ENCODE assay signal across 1 cellular context in the genomic region with DNA sequence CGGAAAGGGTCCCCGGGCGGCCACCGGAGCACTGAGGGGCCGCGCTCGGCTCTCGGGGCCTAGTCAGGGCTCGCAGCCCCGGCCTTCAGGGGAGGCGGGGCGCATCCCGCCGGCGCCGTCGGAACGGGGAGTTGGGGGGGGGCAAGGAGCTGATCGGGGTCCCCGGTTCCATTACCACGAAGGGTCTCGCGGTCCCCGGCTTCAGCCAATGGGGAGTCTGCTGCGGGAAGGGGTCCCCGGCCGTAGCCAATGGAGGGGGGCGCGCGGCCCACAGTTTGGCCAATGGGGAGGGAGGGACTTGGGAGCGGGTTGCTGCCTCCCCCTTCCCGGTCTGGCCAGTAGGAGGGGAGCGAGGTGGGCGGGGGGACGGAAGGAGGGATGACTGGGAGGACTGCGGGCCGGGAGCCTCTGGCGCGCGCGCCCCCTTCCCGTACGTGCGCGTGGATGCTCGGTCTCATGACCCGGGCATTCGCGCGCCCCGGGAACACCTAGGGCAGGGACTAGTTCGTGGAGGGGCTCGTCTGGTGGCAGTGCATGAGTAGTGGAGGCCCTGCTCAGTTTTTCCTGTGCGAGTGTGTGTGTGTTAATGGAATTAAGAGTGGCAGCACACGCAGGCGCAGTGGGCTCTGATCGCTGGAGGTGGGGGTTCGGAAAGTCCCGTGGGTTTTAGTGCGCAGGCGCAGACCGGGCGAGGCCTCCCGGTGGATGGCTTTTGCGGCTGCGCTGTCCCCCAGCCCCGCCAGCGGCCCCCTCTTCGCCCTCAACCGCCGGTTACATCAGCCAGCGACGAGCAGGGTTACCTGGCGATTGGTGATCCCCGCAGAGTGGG.
TF ChIP-seq lines count a peak whose summit lies in the region.

No MANE protein-coding gene starts in this region.

TF ChIP-seq in WTC11, 78 proteins besides CTCF, POLR2A, EP300 and RAD21 (continued from another document and continues in another):
- TF ChIP-seq, protein P1, sequence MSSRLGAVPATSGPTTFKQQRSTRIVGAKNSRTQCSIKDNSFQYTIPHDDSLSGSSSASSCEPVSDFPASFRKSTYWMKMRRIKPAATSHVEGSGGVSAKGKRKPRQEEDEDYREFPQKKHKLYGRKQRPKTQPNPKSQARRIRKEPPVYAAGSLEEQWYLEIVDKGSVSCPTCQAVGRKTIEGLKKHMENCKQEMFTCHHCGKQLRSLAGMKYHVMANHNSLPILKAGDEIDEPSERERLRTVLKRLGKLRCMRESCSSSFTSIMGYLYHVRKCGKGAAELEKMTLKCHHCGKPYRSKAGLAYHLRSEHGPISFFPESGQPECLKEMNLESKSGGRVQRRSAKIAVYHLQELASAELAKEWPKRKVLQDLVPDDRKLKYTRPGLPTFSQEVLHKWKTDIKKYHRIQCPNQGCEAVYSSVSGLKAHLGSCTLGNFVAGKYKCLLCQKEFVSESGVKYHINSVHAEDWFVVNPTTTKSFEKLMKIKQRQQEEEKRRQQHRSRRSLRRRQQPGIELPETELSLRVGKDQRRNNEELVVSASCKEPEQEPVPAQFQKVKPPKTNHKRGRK (CRISPR knock-in tag; IDR thresholded peaks at IDR 0.05; ENCODE audit: borderline replicate concordance) = no peak
- TF ChIP-seq, protein P2, sequence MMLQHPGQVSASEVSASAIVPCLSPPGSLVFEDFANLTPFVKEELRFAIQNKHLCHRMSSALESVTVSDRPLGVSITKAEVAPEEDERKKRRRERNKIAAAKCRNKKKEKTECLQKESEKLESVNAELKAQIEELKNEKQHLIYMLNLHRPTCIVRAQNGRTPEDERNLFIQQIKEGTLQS (CRISPR knock-in tag; conservative IDR thresholded peaks at IDR 0.05) = no peak
- TF ChIP-seq ATF1 (CRISPR knock-in tag; IDR thresholded peaks at IDR 0.05) = no peak
- TF ChIP-seq, protein P3, sequence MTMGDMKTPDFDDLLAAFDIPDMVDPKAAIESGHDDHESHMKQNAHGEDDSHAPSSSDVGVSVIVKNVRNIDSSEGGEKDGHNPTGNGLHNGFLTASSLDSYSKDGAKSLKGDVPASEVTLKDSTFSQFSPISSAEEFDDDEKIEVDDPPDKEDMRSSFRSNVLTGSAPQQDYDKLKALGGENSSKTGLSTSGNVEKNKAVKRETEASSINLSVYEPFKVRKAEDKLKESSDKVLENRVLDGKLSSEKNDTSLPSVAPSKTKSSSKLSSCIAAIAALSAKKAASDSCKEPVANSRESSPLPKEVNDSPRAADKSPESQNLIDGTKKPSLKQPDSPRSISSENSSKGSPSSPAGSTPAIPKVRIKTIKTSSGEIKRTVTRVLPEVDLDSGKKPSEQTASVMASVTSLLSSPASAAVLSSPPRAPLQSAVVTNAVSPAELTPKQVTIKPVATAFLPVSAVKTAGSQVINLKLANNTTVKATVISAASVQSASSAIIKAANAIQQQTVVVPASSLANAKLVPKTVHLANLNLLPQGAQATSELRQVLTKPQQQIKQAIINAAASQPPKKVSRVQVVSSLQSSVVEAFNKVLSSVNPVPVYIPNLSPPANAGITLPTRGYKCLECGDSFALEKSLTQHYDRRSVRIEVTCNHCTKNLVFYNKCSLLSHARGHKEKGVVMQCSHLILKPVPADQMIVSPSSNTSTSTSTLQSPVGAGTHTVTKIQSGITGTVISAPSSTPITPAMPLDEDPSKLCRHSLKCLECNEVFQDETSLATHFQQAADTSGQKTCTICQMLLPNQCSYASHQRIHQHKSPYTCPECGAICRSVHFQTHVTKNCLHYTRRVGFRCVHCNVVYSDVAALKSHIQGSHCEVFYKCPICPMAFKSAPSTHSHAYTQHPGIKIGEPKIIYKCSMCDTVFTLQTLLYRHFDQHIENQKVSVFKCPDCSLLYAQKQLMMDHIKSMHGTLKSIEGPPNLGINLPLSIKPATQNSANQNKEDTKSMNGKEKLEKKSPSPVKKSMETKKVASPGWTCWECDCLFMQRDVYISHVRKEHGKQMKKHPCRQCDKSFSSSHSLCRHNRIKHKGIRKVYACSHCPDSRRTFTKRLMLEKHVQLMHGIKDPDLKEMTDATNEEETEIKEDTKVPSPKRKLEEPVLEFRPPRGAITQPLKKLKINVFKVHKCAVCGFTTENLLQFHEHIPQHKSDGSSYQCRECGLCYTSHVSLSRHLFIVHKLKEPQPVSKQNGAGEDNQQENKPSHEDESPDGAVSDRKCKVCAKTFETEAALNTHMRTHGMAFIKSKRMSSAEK (CRISPR knock-in tag; IDR thresholded peaks at IDR 0.05; ENCODE audit: borderline replicate concordance) = no peak
- TF ChIP-seq ZNF416 (CRISPR knock-in tag; IDR thresholded peaks at IDR 0.05) = no peak
- TF ChIP-seq, protein P4, sequence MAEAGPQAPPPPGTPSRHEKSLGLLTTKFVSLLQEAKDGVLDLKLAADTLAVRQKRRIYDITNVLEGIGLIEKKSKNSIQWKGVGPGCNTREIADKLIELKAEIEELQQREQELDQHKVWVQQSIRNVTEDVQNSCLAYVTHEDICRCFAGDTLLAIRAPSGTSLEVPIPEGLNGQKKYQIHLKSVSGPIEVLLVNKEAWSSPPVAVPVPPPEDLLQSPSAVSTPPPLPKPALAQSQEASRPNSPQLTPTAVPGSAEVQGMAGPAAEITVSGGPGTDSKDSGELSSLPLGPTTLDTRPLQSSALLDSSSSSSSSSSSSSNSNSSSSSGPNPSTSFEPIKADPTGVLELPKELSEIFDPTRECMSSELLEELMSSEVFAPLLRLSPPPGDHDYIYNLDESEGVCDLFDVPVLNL (CRISPR knock-in tag; IDR thresholded peaks at IDR 0.05; ENCODE audit: borderline replicate concordance, low read depth) = 0 out of 2 replicates have a peak, but pooled peaks have one; percentile 26
- TF ChIP-seq, protein P5, sequence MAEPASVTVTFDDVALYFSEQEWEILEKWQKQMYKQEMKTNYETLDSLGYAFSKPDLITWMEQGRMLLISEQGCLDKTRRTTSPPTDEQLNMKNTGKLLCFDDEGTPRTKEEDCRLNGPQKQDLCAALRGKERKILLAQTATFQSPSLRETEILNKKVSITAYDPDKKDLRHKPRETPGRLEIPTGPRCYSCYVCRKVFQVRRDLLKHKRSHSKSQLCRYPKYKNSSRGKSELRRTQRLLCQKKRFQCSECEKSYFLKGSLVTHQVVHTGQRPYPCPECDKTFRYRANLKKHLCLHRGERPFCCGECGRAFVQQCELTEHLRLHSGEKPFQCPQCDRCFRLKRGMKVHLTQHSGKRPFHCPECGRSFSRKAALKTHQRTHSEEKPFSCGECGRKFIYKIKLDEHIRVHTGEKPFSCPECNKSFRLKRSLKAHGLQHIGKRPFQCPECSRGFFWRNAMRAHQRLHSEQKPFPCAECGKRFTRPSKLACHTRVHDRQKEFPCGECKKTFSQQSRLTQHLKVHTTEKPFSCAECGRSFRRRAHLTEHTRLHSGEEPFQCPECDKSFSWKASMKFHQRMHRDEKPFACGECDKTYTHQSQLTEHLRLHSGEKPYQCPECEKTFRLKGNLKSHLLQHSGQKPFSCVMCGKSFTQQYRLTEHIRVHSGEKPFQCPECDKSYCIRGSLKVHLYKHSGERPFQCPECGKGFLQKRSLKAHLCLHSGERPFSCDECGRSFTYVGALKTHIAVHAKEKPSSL (CRISPR knock-in tag; conservative IDR thresholded peaks at IDR 0.05) = no peak
- TF ChIP-seq TEAD1 (CRISPR knock-in tag; IDR thresholded peaks at IDR 0.05) = peak; percentile 81
- no peak; the same call in 1 of the 2 replicates for TF ChIP-seq TEAD4 (CRISPR knock-in tag; IDR thresholded peaks at IDR 0.05)
- no peak for TF ChIP-seq ZNF232 (CRISPR knock-in tag; IDR thresholded peaks at IDR 0.05)
- TF ChIP-seq, protein P6, sequence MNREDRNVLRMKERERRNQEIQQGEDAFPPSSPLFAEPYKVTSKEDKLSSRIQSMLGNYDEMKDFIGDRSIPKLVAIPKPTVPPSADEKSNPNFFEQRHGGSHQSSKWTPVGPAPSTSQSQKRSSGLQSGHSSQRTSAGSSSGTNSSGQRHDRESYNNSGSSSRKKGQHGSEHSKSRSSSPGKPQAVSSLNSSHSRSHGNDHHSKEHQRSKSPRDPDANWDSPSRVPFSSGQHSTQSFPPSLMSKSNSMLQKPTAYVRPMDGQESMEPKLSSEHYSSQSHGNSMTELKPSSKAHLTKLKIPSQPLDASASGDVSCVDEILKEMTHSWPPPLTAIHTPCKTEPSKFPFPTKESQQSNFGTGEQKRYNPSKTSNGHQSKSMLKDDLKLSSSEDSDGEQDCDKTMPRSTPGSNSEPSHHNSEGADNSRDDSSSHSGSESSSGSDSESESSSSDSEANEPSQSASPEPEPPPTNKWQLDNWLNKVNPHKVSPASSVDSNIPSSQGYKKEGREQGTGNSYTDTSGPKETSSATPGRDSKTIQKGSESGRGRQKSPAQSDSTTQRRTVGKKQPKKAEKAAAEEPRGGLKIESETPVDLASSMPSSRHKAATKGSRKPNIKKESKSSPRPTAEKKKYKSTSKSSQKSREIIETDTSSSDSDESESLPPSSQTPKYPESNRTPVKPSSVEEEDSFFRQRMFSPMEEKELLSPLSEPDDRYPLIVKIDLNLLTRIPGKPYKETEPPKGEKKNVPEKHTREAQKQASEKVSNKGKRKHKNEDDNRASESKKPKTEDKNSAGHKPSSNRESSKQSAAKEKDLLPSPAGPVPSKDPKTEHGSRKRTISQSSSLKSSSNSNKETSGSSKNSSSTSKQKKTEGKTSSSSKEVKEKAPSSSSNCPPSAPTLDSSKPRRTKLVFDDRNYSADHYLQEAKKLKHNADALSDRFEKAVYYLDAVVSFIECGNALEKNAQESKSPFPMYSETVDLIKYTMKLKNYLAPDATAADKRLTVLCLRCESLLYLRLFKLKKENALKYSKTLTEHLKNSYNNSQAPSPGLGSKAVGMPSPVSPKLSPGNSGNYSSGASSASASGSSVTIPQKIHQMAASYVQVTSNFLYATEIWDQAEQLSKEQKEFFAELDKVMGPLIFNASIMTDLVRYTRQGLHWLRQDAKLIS (CRISPR knock-in tag; IDR thresholded peaks at IDR 0.05; ENCODE audit: borderline replicate concordance) = no peak
- peak; percentile 88 for TF ChIP-seq NFYB (CRISPR knock-in tag; conservative IDR thresholded peaks at IDR 0.05; ENCODE audit: low read depth)
- TF ChIP-seq, protein P7, sequence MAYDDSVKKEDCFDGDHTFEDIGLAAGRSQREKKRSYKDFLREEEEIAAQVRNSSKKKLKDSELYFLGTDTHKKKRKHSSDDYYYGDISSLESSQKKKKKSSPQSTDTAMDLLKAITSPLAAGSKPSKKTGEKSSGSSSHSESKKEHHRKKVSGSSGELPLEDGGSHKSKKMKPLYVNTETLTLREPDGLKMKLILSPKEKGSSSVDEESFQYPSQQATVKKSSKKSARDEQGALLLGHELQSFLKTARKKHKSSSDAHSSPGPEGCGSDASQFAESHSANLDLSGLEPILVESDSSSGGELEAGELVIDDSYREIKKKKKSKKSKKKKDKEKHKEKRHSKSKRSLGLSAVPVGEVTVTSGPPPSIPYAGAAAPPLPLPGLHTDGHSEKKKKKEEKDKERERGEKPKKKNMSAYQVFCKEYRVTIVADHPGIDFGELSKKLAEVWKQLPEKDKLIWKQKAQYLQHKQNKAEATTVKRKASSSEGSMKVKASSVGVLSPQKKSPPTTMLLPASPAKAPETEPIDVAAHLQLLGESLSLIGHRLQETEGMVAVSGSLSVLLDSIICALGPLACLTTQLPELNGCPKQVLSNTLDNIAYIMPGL (CRISPR knock-in tag; IDR thresholded peaks at IDR 0.05) = peak; percentile 78; the same call in 1 of the 2 replicates
- TF ChIP-seq NFE2L1 (CRISPR knock-in tag; IDR thresholded peaks at IDR 0.05) = no peak
- no peak for TF ChIP-seq MXD4 (CRISPR knock-in tag; IDR thresholded peaks at IDR 0.05; ENCODE audit: borderline replicate concordance)
- TF ChIP-seq NR2C2 (CRISPR knock-in tag; IDR thresholded peaks at IDR 0.05) = no peak
- TF ChIP-seq RORB (CRISPR knock-in tag; IDR thresholded peaks at IDR 0.05) = no peak
- no peak for TF ChIP-seq ZNF317 (CRISPR knock-in tag; IDR thresholded peaks at IDR 0.05; ENCODE audit: borderline replicate concordance, low read depth)
- TF ChIP-seq, protein P8, sequence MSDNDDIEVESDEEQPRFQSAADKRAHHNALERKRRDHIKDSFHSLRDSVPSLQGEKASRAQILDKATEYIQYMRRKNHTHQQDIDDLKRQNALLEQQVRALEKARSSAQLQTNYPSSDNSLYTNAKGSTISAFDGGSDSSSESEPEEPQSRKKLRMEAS (CRISPR knock-in tag; IDR thresholded peaks at IDR 0.05) = peak; percentile 76; the same call in 1 of the 2 replicates
- no peak for TF ChIP-seq JUN (CRISPR knock-in tag; IDR thresholded peaks at IDR 0.05)
- TF ChIP-seq FOXP1 (CRISPR knock-in tag; IDR thresholded peaks at IDR 0.05; ENCODE audit: borderline replicate concordance) = 0 out of 2 replicates have a peak, but pooled peaks have one; percentile 16
- TF ChIP-seq NR1H2 (CRISPR knock-in tag; IDR thresholded peaks at IDR 0.05) = no peak
- no peak for TF ChIP-seq GRHL2 (CRISPR knock-in tag; IDR thresholded peaks at IDR 0.05; ENCODE audit: insufficient replicate concordance, severe bottlenecking)
- no peak for TF ChIP-seq CREB1 (CRISPR knock-in tag; IDR thresholded peaks at IDR 0.05)
- 0 out of 2 replicates have a peak, but pooled peaks have one; percentile 35 for TF ChIP-seq TP53 (CRISPR knock-in tag; IDR thresholded peaks at IDR 0.05)
- TF ChIP-seq ZNF219 (CRISPR knock-in tag; IDR thresholded peaks at IDR 0.05; ENCODE audit: borderline replicate concordance) = no peak
- no peak for TF ChIP-seq ZNF138 (CRISPR knock-in tag; conservative IDR thresholded peaks at IDR 0.05)
- TF ChIP-seq SP1 (CRISPR knock-in tag; conservative IDR thresholded peaks at IDR 0.05) = peak; percentile 71
- TF ChIP-seq JAZF1 (CRISPR knock-in tag; IDR thresholded peaks at IDR 0.05) = no peak
- peak; percentile 87 for TF ChIP-seq ZNF263 (CRISPR knock-in tag; IDR thresholded peaks at IDR 0.05; ENCODE audit: low read depth)
- TF ChIP-seq, protein P9, sequence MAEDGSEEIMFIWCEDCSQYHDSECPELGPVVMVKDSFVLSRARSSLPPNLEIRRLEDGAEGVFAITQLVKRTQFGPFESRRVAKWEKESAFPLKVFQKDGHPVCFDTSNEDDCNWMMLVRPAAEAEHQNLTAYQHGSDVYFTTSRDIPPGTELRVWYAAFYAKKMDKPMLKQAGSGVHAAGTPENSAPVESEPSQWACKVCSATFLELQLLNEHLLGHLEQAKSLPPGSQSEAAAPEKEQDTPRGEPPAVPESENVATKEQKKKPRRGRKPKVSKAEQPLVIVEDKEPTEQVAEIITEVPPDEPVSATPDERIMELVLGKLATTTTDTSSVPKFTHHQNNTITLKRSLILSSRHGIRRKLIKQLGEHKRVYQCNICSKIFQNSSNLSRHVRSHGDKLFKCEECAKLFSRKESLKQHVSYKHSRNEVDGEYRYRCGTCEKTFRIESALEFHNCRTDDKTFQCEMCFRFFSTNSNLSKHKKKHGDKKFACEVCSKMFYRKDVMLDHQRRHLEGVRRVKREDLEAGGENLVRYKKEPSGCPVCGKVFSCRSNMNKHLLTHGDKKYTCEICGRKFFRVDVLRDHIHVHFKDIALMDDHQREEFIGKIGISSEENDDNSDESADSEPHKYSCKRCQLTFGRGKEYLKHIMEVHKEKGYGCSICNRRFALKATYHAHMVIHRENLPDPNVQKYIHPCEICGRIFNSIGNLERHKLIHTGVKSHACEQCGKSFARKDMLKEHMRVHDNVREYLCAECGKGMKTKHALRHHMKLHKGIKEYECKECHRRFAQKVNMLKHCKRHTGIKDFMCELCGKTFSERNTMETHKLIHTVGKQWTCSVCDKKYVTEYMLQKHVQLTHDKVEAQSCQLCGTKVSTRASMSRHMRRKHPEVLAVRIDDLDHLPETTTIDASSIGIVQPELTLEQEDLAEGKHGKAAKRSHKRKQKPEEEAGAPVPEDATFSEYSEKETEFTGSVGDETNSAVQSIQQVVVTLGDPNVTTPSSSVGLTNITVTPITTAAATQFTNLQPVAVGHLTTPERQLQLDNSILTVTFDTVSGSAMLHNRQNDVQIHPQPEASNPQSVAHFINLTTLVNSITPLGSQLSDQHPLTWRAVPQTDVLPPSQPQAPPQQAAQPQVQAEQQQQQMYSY (CRISPR knock-in tag; IDR thresholded peaks at IDR 0.05) = no peak
- TF ChIP-seq, protein P10, sequence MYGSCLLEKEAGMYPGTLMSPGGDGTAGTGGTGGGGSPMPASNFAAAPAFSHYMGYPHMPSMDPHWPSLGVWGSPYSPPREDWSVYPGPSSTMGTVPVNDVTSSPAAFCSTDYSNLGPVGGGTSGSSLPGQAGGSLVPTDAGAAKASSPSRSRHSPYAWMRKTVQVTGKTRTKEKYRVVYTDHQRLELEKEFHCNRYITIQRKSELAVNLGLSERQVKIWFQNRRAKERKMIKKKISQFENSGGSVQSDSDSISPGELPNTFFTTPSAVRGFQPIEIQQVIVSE (CRISPR knock-in tag; IDR thresholded peaks at IDR 0.05; ENCODE audit: borderline replicate concordance) = no peak
